Comparison of ENCODE assay signal across 2 cellular contexts in the genomic region with DNA sequence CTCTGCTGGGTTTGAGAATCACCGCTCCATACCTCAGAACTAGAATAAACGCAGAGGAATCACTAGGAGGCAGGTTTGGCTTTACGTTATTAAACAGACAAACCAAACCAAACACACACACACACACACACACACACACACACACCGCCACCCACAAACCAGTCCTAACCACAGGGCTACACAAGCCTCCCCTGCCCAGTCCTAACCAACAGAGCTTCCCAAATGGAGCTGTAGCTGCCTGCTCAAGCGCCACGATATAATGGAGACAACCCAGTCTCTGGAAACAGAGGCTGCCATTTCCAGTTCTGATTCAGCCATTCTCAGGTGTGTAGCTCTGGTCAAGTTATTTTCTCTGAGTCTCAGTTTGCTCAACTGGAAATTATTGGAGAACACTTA.
A peak's percentile ranks its signal among the peaks of the same experiment; 100 is the strongest.
TF ChIP-seq lines count a peak whose summit lies in the region.

No MANE protein-coding gene starts in this region.

TF ChIP-seq in SK-N-SH treated with all-trans-retinoic acid at 6 μM for 48 hours, 23 proteins besides CTCF, POLR2A, EP300 and RAD21 (continued from another document):
- TF ChIP-seq, protein P1, sequence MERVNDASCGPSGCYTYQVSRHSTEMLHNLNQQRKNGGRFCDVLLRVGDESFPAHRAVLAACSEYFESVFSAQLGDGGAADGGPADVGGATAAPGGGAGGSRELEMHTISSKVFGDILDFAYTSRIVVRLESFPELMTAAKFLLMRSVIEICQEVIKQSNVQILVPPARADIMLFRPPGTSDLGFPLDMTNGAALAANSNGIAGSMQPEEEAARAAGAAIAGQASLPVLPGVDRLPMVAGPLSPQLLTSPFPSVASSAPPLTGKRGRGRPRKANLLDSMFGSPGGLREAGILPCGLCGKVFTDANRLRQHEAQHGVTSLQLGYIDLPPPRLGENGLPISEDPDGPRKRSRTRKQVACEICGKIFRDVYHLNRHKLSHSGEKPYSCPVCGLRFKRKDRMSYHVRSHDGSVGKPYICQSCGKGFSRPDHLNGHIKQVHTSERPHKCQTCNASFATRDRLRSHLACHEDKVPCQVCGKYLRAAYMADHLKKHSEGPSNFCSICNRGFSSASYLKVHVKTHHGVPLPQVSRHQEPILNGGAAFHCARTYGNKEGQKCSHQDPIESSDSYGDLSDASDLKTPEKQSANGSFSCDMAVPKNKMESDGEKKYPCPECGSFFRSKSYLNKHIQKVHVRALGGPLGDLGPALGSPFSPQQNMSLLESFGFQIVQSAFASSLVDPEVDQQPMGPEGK (CRISPR knock-in tag; IDR thresholded peaks at IDR 0.05; ENCODE audit: borderline replicate concordance), result no peak
- no peak for TF ChIP-seq SNAI2 (CRISPR knock-in tag; IDR thresholded peaks at IDR 0.05)
- no peak for TF ChIP-seq TOX (CRISPR knock-in tag; IDR thresholded peaks at IDR 0.05; ENCODE audit: borderline replicate concordance)
- no peak for TF ChIP-seq BACH2 (CRISPR knock-in tag; IDR thresholded peaks at IDR 0.05; ENCODE audit: borderline replicate concordance)
- no peak for TF ChIP-seq CSDC2 (CRISPR knock-in tag; IDR thresholded peaks at IDR 0.05)
- TF ChIP-seq GLIS3 (CRISPR knock-in tag; IDR thresholded peaks at IDR 0.05), result no peak
- TF ChIP-seq ZFP30 (CRISPR knock-in tag; IDR thresholded peaks at IDR 0.05), result no peak
TF ChIP-seq in SK-N-SH treated with all-trans-retinoic acid at 6 μM for 48 hours: peak in this region for 0.

TF ChIP-seq in K562, 482 proteins besides CTCF, POLR2A, EP300 and RAD21 (continued from another document and continues in another):
- TF ChIP-seq NFRKB (IDR thresholded peaks at IDR 0.05; ENCODE audit: low read depth) (peak; percentile 70; the same call in 1 of the 2 replicates), ARID1B (IDR thresholded peaks at IDR 0.05) (peak; percentile 57), TCF7L2 (IDR thresholded peaks at IDR 0.05; ENCODE audit: low read depth, low read length) (no peak), POLR3A (IDR thresholded peaks at IDR 0.05; ENCODE audit: borderline replicate concordance, extremely low read depth, insufficient read depth, insufficient read length) (no peak), ARNT (IDR thresholded peaks at IDR 0.05) (0 out of 4 replicates have a peak, but pooled peaks of 1 of the 2 experiments have one; percentile 14), GATA2 (CRISPR knock-in tag; IDR thresholded peaks at IDR 0.05) (no peak), E2F3 (CRISPR knock-in tag; IDR thresholded peaks at IDR 0.05) (no peak), KDM2B (CRISPR knock-in tag; IDR thresholded peaks at IDR 0.05) (no peak), DNMT1 (IDR thresholded peaks at IDR 0.05) (0 out of 2 replicates have a peak, but pooled peaks have one; percentile 48), ETV1 (tag; conservative IDR thresholded peaks at IDR 0.05; ENCODE audit: low read depth) (no peak), LARP7 (IDR thresholded peaks at IDR 0.05) (0 out of 2 replicates have a peak, but pooled peaks have one; percentile 68), ETV5 (CRISPR knock-in tag; IDR thresholded peaks at IDR 0.05; ENCODE audit: low read depth) (0 out of 2 replicates have a peak, but pooled peaks have one; percentile 10), SMAD1 (IDR thresholded peaks at IDR 0.05; ENCODE audit: low read depth, low read length, partially characterized antibody) (no peak), SMARCC2 (IDR thresholded peaks at IDR 0.05; ENCODE audit: low read depth) (no peak), C11orf30 (IDR thresholded peaks at IDR 0.05; ENCODE audit: low read depth) (peak; percentile 8; the same call in 1 of the 2 replicates), CEBPG (CRISPR knock-in tag; IDR thresholded peaks at IDR 0.05) (no peak), CEBPG (tag; conservative IDR thresholded peaks at IDR 0.05 in 1 of 2, IDR thresholded peaks at IDR 0.05 in 1 of 2) (no peak), CC2D1A (IDR thresholded peaks at IDR 0.05) (no peak), POU5F1 (IDR thresholded peaks at IDR 0.05; ENCODE audit: borderline replicate concordance, low read depth, low read length, partially characterized antibody) (no peak), NELFE (IDR thresholded peaks at IDR 0.05; ENCODE audit: insufficient read depth, insufficient read length) (no peak), MYBL2 (IDR thresholded peaks at IDR 0.05; ENCODE audit: low read depth) (0 out of 2 replicates have a peak, but pooled peaks have one; percentile 25), MYBL2 (CRISPR knock-in tag; IDR thresholded peaks at IDR 0.05; ENCODE audit: borderline replicate concordance) (no peak), SRSF9 (IDR thresholded peaks at IDR 0.05; ENCODE audit: borderline replicate concordance, low read depth, low read length) (no peak), MIER1 (IDR thresholded peaks at IDR 0.05; ENCODE audit: low read depth) (0 out of 2 replicates have a peak, but pooled peaks have one; percentile 31), HLTF (IDR thresholded peaks at IDR 0.05) (peak; percentile 76; the same call in 1 of the 2 replicates), PYGO2 (tag; IDR thresholded peaks at IDR 0.05) (no peak), ZNF695 (CRISPR knock-in tag; IDR thresholded peaks at IDR 0.05) (no peak), NCOA6 (IDR thresholded peaks at IDR 0.05) (peak; percentile 11; the same call in 1 of the 2 replicates), YY1 (IDR thresholded peaks at IDR 0.05; ENCODE audit: borderline replicate concordance in 1 of 3, control insufficient read depth in 1 of 3, extremely low read depth in 1 of 3, insufficient read depth in 3 of 3, insufficient read length in 1 of 3, insufficient replicate concordance in 2 of 3, low read depth in 1 of 3, low read length in 2 of 3) (no peak), FOXJ3 (CRISPR knock-in tag; IDR thresholded peaks at IDR 0.05) (no peak), FOXP1 (CRISPR knock-in tag; IDR thresholded peaks at IDR 0.05) (peak; percentile 48; the same call in 1 of the 2 replicates), OTX1 (CRISPR knock-in tag; IDR thresholded peaks at IDR 0.05) (no peak), SMARCA4 (IDR thresholded peaks at IDR 0.05) (peak; percentile 48; the same call in 1 of the 2 replicates)
- TF ChIP-seq, protein P2, sequence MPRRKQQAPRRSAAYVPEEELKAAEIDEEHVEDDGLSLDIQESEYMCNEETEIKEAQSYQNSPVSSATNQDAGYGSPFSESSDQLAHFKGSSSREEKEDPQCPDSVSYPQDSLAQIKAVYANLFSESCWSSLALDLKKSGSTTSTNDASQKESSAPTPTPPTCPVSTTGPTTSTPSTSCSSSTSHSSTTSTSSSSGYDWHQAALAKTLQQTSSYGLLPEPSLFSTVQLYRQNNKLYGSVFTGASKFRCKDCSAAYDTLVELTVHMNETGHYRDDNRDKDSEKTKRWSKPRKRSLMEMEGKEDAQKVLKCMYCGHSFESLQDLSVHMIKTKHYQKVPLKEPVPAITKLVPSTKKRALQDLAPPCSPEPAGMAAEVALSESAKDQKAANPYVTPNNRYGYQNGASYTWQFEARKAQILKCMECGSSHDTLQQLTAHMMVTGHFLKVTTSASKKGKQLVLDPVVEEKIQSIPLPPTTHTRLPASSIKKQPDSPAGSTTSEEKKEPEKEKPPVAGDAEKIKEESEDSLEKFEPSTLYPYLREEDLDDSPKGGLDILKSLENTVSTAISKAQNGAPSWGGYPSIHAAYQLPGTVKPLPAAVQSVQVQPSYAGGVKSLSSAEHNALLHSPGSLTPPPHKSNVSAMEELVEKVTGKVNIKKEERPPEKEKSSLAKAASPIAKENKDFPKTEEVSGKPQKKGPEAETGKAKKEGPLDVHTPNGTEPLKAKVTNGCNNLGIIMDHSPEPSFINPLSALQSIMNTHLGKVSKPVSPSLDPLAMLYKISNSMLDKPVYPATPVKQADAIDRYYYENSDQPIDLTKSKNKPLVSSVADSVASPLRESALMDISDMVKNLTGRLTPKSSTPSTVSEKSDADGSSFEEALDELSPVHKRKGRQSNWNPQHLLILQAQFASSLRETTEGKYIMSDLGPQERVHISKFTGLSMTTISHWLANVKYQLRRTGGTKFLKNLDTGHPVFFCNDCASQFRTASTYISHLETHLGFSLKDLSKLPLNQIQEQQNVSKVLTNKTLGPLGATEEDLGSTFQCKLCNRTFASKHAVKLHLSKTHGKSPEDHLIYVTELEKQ (CRISPR knock-in tag; IDR thresholded peaks at IDR 0.05), result no peak
- TF ChIP-seq, protein P3, sequence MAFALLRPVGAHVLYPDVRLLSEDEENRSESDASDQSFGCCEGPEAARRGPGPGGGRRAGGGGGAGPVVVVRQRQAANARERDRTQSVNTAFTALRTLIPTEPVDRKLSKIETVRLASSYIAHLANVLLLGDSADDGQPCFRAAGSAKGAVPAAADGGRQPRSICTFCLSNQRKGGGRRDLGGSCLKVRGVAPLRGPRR (CRISPR knock-in tag; IDR thresholded peaks at IDR 0.05), result no peak
- TF ChIP-seq, protein P4, sequence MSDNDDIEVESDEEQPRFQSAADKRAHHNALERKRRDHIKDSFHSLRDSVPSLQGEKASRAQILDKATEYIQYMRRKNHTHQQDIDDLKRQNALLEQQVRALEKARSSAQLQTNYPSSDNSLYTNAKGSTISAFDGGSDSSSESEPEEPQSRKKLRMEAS (CRISPR knock-in tag; IDR thresholded peaks at IDR 0.05), result no peak
- TF ChIP-seq, protein P5, sequence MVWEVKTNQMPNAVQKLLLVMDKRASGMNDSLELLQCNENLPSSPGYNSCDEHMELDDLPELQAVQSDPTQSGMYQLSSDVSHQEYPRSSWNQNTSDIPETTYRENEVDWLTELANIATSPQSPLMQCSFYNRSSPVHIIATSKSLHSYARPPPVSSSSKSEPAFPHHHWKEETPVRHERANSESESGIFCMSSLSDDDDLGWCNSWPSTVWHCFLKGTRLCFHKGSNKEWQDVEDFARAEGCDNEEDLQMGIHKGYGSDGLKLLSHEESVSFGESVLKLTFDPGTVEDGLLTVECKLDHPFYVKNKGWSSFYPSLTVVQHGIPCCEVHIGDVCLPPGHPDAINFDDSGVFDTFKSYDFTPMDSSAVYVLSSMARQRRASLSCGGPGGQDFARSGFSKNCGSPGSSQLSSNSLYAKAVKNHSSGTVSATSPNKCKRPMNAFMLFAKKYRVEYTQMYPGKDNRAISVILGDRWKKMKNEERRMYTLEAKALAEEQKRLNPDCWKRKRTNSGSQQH (CRISPR knock-in tag; IDR thresholded peaks at IDR 0.05), result 0 out of 2 replicates have a peak, but pooled peaks have one; percentile 15
- TF ChIP-seq, protein P6, sequence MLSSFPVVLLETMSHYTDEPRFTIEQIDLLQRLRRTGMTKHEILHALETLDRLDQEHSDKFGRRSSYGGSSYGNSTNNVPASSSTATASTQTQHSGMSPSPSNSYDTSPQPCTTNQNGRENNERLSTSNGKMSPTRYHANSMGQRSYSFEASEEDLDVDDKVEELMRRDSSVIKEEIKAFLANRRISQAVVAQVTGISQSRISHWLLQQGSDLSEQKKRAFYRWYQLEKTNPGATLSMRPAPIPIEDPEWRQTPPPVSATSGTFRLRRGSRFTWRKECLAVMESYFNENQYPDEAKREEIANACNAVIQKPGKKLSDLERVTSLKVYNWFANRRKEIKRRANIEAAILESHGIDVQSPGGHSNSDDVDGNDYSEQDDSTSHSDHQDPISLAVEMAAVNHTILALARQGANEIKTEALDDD (IDR thresholded peaks at IDR 0.05), result peak; percentile 85
- TF ChIP-seq, protein P7, sequence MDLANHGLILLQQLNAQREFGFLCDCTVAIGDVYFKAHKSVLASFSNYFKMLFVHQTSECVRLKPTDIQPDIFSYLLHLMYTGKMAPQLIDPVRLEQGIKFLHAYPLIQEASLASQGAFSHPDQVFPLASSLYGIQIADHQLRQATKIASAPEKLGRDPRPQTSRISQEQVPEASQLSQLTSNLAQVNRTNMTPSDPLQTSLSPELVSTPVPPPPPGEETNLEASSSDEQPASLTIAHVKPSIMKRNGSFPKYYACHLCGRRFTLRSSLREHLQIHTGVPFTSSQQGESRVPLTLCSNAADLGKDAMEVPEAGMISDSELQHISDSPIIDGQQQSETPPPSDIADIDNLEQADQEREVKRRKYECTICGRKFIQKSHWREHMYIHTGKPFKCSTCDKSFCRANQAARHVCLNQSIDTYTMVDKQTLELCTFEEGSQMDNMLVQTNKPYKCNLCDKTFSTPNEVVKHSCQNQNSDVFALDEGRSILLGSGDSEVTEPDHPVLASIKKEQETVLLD (IDR thresholded peaks at IDR 0.05), result peak; percentile 23; the same call in 1 of the 2 replicates
- TF ChIP-seq, protein P8, sequence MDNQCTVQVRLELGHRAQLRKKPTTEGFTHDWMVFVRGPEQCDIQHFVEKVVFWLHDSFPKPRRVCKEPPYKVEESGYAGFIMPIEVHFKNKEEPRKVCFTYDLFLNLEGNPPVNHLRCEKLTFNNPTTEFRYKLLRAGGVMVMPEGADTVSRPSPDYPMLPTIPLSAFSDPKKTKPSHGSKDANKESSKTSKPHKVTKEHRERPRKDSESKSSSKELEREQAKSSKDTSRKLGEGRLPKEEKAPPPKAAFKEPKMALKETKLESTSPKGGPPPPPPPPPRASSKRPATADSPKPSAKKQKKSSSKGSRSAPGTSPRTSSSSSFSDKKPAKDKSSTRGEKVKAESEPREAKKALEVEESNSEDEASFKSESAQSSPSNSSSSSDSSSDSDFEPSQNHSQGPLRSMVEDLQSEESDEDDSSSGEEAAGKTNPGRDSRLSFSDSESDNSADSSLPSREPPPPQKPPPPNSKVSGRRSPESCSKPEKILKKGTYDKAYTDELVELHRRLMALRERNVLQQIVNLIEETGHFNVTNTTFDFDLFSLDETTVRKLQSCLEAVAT (IDR thresholded peaks at IDR 0.05), result peak; percentile 54 to 94; a peak in 3 of 4 replicates
- TF ChIP-seq, protein P9, sequence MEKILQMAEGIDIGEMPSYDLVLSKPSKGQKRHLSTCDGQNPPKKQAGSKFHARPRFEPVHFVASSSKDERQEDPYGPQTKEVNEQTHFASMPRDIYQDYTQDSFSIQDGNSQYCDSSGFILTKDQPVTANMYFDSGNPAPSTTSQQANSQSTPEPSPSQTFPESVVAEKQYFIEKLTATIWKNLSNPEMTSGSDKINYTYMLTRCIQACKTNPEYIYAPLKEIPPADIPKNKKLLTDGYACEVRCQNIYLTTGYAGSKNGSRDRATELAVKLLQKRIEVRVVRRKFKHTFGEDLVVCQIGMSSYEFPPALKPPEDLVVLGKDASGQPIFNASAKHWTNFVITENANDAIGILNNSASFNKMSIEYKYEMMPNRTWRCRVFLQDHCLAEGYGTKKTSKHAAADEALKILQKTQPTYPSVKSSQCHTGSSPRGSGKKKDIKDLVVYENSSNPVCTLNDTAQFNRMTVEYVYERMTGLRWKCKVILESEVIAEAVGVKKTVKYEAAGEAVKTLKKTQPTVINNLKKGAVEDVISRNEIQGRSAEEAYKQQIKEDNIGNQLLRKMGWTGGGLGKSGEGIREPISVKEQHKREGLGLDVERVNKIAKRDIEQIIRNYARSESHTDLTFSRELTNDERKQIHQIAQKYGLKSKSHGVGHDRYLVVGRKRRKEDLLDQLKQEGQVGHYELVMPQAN (IDR thresholded peaks at IDR 0.05; ENCODE audit: borderline replicate concordance), result 0 out of 2 replicates have a peak, but pooled peaks have one; percentile 44
- TF ChIP-seq, protein P10, sequence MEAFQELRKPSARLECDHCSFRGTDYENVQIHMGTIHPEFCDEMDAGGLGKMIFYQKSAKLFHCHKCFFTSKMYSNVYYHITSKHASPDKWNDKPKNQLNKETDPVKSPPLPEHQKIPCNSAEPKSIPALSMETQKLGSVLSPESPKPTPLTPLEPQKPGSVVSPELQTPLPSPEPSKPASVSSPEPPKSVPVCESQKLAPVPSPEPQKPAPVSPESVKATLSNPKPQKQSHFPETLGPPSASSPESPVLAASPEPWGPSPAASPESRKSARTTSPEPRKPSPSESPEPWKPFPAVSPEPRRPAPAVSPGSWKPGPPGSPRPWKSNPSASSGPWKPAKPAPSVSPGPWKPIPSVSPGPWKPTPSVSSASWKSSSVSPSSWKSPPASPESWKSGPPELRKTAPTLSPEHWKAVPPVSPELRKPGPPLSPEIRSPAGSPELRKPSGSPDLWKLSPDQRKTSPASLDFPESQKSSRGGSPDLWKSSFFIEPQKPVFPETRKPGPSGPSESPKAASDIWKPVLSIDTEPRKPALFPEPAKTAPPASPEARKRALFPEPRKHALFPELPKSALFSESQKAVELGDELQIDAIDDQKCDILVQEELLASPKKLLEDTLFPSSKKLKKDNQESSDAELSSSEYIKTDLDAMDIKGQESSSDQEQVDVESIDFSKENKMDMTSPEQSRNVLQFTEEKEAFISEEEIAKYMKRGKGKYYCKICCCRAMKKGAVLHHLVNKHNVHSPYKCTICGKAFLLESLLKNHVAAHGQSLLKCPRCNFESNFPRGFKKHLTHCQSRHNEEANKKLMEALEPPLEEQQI (IDR thresholded peaks at IDR 0.05), result 0 out of 2 replicates have a peak, but pooled peaks have one; percentile 60
